Comparison of ENCODE assay signal across 1 cellular context in the genomic region with DNA sequence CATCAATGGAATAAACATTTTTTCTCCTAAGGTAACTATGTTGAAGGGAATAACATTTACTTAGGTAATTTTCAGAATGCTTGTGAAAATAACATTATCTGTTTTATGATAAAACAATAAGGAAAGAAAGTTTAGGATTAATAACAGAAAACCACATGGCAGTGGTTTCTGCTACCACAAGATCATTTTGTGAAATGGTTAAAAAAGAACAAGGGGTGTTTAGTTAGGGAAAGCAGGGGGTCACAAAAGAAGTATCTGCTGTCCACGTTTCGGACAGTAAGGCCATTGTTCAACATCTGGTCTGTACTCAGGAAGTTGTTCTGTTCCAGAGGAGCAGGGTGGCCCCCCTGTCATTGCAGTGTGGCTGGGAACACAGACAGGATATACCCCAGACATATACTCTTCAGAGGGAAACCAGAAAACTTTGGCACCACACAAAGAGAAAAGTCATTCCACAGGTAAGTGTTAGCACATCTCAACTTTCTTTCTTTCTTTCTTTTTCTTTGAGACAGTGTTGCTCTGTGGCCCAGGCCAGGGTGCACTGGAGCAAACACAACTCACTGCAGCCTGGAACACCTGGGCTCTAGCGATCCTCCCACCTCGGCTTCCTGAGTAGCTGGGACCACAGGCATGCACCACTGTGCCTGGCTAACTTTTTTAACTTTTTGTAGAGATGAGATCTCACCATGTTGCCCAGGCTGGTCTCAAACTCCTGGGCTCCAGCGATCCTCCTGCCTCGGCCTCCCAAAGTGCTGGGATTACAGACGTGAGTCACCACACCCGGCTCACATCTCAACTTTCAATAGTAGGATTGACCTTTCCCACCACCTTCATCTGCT.
TF ChIP-seq lines count a peak whose summit lies in the region.

No MANE protein-coding gene starts in this region.

TF ChIP-seq in HepG2, 621 proteins besides CTCF, POLR2A, EP300 and RAD21 (continued from another document and continues in another):
- TF ChIP-seq ZKSCAN1 (IDR thresholded peaks at IDR 0.05; ENCODE audit: low read length): no peak
- no peak for TF ChIP-seq ZFY (CRISPR knock-in tag; IDR thresholded peaks at IDR 0.05)
- TF ChIP-seq PHF21A (CRISPR knock-in tag; IDR thresholded peaks at IDR 0.05): peak; percentile 83
- no peak for TF ChIP-seq ESRRA (CRISPR knock-in tag; IDR thresholded peaks at IDR 0.05; ENCODE audit: low read depth)
- no peak for TF ChIP-seq PHF20 (CRISPR knock-in tag; IDR thresholded peaks at IDR 0.05)
- no peak for TF ChIP-seq GLMP (CRISPR knock-in tag; IDR thresholded peaks at IDR 0.05; ENCODE audit: borderline replicate concordance)
- no peak for TF ChIP-seq ZFP37 (CRISPR knock-in tag; IDR thresholded peaks at IDR 0.05; ENCODE audit: borderline replicate concordance)
- TF ChIP-seq, protein P1, sequence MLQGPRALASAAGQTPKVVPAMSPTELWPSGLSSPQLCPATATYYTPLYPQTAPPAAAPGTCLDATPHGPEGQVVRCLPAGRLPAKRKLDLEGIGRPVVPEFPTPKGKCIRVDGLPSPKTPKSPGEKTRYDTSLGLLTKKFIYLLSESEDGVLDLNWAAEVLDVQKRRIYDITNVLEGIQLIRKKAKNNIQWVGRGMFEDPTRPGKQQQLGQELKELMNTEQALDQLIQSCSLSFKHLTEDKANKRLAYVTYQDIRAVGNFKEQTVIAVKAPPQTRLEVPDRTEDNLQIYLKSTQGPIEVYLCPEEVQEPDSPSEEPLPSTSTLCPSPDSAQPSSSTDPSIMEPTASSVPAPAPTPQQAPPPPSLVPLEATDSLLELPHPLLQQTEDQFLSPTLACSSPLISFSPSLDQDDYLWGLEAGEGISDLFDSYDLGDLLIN (CRISPR knock-in tag; IDR thresholded peaks at IDR 0.05; ENCODE audit: borderline replicate concordance): no peak
- TF ChIP-seq ZNF563 (CRISPR knock-in tag; IDR thresholded peaks at IDR 0.05): no peak
- TF ChIP-seq TRIM24 (CRISPR knock-in tag; IDR thresholded peaks at IDR 0.05): no peak
- no peak for TF ChIP-seq THAP9 (CRISPR knock-in tag; IDR thresholded peaks at IDR 0.05; ENCODE audit: borderline replicate concordance)
- TF ChIP-seq BCL3 (CRISPR knock-in tag; IDR thresholded peaks at IDR 0.05): no peak
- TF ChIP-seq ZSCAN21 (CRISPR knock-in tag; IDR thresholded peaks at IDR 0.05; ENCODE audit: borderline replicate concordance): no peak
- no peak for TF ChIP-seq PHF5A (CRISPR knock-in tag; IDR thresholded peaks at IDR 0.05; ENCODE audit: low read depth, unreplicated experiment)
- TF ChIP-seq SP5 (CRISPR knock-in tag; IDR thresholded peaks at IDR 0.05; ENCODE audit: borderline replicate concordance, low read depth): no peak
- no peak for TF ChIP-seq SP2 (CRISPR knock-in tag; IDR thresholded peaks at IDR 0.05)
- TF ChIP-seq, protein P2, sequence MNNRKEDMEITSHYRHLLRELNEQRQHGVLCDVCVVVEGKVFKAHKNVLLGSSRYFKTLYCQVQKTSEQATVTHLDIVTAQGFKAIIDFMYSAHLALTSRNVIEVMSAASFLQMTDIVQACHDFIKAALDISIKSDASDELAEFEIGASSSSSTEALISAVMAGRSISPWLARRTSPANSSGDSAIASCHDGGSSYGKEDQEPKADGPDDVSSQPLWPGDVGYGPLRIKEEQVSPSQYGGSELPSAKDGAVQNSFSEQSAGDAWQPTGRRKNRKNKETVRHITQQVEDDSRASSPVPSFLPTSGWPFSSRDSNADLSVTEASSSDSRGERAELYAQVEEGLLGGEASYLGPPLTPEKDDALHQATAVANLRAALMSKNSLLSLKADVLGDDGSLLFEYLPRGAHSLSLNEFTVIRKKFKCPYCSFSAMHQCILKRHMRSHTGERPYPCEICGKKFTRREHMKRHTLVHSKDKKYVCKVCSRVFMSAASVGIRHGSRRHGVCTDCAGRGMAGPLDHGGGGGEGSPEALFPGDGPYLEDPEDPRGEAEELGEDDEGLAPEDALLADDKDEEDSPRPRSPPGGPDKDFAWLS (CRISPR knock-in tag; IDR thresholded peaks at IDR 0.05; ENCODE audit: borderline replicate concordance): no peak
- no peak for TF ChIP-seq RFXAP (CRISPR knock-in tag; IDR thresholded peaks at IDR 0.05; ENCODE audit: borderline replicate concordance)
- no peak for TF ChIP-seq NCOA5 (CRISPR knock-in tag; IDR thresholded peaks at IDR 0.05)
- TF ChIP-seq ZNF790 (CRISPR knock-in tag; IDR thresholded peaks at IDR 0.05; ENCODE audit: borderline replicate concordance): no peak
- TF ChIP-seq, protein P3, sequence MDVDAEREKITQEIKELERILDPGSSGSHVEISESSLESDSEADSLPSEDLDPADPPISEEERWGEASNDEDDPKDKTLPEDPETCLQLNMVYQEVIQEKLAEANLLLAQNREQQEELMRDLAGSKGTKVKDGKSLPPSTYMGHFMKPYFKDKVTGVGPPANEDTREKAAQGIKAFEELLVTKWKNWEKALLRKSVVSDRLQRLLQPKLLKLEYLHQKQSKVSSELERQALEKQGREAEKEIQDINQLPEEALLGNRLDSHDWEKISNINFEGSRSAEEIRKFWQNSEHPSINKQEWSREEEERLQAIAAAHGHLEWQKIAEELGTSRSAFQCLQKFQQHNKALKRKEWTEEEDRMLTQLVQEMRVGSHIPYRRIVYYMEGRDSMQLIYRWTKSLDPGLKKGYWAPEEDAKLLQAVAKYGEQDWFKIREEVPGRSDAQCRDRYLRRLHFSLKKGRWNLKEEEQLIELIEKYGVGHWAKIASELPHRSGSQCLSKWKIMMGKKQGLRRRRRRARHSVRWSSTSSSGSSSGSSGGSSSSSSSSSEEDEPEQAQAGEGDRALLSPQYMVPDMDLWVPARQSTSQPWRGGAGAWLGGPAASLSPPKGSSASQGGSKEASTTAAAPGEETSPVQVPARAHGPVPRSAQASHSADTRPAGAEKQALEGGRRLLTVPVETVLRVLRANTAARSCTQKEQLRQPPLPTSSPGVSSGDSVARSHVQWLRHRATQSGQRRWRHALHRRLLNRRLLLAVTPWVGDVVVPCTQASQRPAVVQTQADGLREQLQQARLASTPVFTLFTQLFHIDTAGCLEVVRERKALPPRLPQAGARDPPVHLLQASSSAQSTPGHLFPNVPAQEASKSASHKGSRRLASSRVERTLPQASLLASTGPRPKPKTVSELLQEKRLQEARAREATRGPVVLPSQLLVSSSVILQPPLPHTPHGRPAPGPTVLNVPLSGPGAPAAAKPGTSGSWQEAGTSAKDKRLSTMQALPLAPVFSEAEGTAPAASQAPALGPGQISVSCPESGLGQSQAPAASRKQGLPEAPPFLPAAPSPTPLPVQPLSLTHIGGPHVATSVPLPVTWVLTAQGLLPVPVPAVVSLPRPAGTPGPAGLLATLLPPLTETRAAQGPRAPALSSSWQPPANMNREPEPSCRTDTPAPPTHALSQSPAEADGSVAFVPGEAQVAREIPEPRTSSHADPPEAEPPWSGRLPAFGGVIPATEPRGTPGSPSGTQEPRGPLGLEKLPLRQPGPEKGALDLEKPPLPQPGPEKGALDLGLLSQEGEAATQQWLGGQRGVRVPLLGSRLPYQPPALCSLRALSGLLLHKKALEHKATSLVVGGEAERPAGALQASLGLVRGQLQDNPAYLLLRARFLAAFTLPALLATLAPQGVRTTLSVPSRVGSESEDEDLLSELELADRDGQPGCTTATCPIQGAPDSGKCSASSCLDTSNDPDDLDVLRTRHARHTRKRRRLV (CRISPR knock-in tag; IDR thresholded peaks at IDR 0.05): no peak
- no peak for TF ChIP-seq ZNF768 (CRISPR knock-in tag; IDR thresholded peaks at IDR 0.05)
- peak; percentile 41; the same call in 1 of the 2 replicates for TF ChIP-seq ZNF503 (CRISPR knock-in tag; IDR thresholded peaks at IDR 0.05)
- no peak for TF ChIP-seq ZNF382 (CRISPR knock-in tag; IDR thresholded peaks at IDR 0.05; ENCODE audit: borderline replicate concordance)
- no peak for TF ChIP-seq ATF6 (CRISPR knock-in tag; conservative IDR thresholded peaks at IDR 0.05)
- no peak; the same call in 1 of the 2 replicates for TF ChIP-seq CEBPG (CRISPR knock-in tag; IDR thresholded peaks at IDR 0.05)
- TF ChIP-seq NR2F2 (IDR thresholded peaks at IDR 0.05; ENCODE audit: borderline replicate concordance, low read depth): 0 out of 2 replicates have a peak, but pooled peaks have one; percentile 38
- TF ChIP-seq KAT8 (CRISPR knock-in tag; IDR thresholded peaks at IDR 0.05): peak; percentile 73
- no peak for TF ChIP-seq ARNT2 (CRISPR knock-in tag; IDR thresholded peaks at IDR 0.05; ENCODE audit: low read depth)
- no peak for TF ChIP-seq ZNF136 (CRISPR knock-in tag; IDR thresholded peaks at IDR 0.05; ENCODE audit: low read depth)
- 0 out of 2 replicates have a peak, but pooled peaks have one; percentile 8 for TF ChIP-seq ZNF644 (CRISPR knock-in tag; IDR thresholded peaks at IDR 0.05; ENCODE audit: low read depth)
- no peak for TF ChIP-seq SNRNP70 (IDR thresholded peaks at IDR 0.05; ENCODE audit: low read depth, low read length)
- no peak for TF ChIP-seq CHD4 (IDR thresholded peaks at IDR 0.05; ENCODE audit: borderline replicate concordance, low read length)
- TF ChIP-seq MXI1 (IDR thresholded peaks at IDR 0.05; ENCODE audit: borderline replicate concordance, low read depth, low read length): no peak
- TF ChIP-seq USF2 (IDR thresholded peaks at IDR 0.05; ENCODE audit: low read depth, low read length): no peak
- no peak for TF ChIP-seq USF2 (CRISPR knock-in tag; IDR thresholded peaks at IDR 0.05; ENCODE audit: borderline replicate concordance)
- TF ChIP-seq TOPORS (CRISPR knock-in tag; IDR thresholded peaks at IDR 0.05): no peak
